ENCODE assay signal across 8 cellular contexts in the genomic region with DNA sequence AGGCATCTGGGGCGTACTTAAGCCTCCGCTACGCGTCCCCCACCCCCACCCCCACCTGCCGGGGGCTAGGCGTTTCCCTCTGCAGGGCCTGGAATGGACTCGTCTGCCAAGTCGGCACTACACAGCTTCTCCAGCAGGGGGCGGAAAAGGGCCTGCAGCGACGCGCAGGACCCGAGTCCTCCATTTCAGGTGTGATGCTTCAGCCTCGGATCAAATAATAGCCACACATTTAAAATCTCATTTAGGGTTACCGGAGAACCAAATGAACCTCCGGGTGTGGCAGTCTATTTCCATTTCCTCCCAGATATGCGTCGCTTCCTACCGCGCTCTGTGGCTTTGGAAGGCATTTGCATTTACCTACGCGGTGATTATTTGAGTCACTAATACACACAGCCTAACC. TPM values are rescaled to one million over a fixed set of nuclear protein-coding genes. Genes with fewer than 3 reads are reported as not detected.
A peak's percentile ranks its signal among the peaks of the same experiment; 100 is the strongest.
DNase-seq lines count a peak whose midpoint lies in the region; ATAC-seq and TF ChIP-seq lines count a peak whose summit lies in the region.

No MANE protein-coding gene starts in this region.

- H3K36me3 Mint-ChIP-seq in GM23338 (ENCODE audit: low read depth) (peaks cover 9% of the 10 kb centered on the region; the same call in 2 of the 3 replicates), endodermal cell (ENCODE audit: low read depth) (no peaks in the 10 kb centered on the region)
- no peaks in the 10 kb centered on the region for H3K36me3 Mint-ChIP-seq in activated CD8-positive, alpha-beta T cell treated with anti-CD3 and anti-CD28 coated beads, Interleukin-2, amount 10 ng/mL, durations not matched to agents 7 days and 5 days (ENCODE audit: low read depth)

- H4K20me1 ChIP-seq in GM23338 (replicated peaks; ENCODE audit: insufficient read depth) (no peaks in the 10 kb centered on the region), neural cell (ENCODE audit: insufficient read depth) (no peaks in the 10 kb centered on the region)

- 30% methylated on average over 22 of the region's 22 CpGs; no CpG with 5 or more reads in 1 of the 2 experiments for WGBS in endodermal cell (ENCODE audit: insufficient coverage in 1 of 2, insufficient read length in 1 of 2), 2 experiments
- WGBS in upper lobe of left lung, 2 donors, result 21% methylated on average over 18 of the region's 22 CpGs; no CpG with 5 or more reads in 1 of the 2 donors

- H3K36me3 ChIP-seq in GM23338 (ENCODE audit: insufficient read depth), result no peaks in the 10 kb centered on the region
- H3K36me3 ChIP-seq in endodermal cell (ENCODE audit: control insufficient read depth, insufficient read depth, low read length), result no peaks in the 10 kb centered on the region
- H3K36me3 ChIP-seq in neural cell (ENCODE audit: insufficient read depth, low read length), result no peaks in the 10 kb centered on the region
- H3K36me3 ChIP-seq in upper lobe of left lung, result no peaks in the 10 kb centered on the region

- H3K4me1 Mint-ChIP-seq in GM23338 (peaks cover 30% of the 10 kb centered on the region; the same call in 2 of the 3 replicates), endodermal cell (peaks cover 8% of the 10 kb centered on the region)
- peaks cover 13% of the 10 kb centered on the region for H3K4me1 Mint-ChIP-seq in activated CD8-positive, alpha-beta T cell treated with anti-CD3 and anti-CD28 coated beads, Interleukin-2, amount 10 ng/mL, durations not matched to agents 7 days and 5 days (ENCODE audit: low read depth)

- no peak overlapping the region for H3K27ac Mint-ChIP-seq in GM23338
- H3K27ac Mint-ChIP-seq in activated CD8-positive, alpha-beta T cell treated with anti-CD3 and anti-CD28 coated beads, Interleukin-2, amount 10 ng/mL, durations not matched to agents 7 days and 5 days, result no peak overlapping the region
- no peak overlapping the region for H3K27ac Mint-ChIP-seq in endodermal cell

- H2AFZ ChIP-seq in GM23338, result 0 out of 2 replicates have a peak overlapping the region, but pooled peaks have one; percentile 32
- H2AFZ ChIP-seq in neural cell (ENCODE audit: low read depth, low read length), result no peak overlapping the region

- H3K9me2 ChIP-seq in GM23338 (ENCODE audit: insufficient read depth) (no peaks in the 10 kb centered on the region), neural cell (ENCODE audit: insufficient read depth, low read length) (no peaks in the 10 kb centered on the region)

- H3K4me2 ChIP-seq in GM23338 (peak overlapping the region; percentile 67), neural cell (ENCODE audit: low read length) (no peak overlapping the region)

- TF ChIP-seq CTCF in GM12872 (IDR thresholded peaks at IDR 0.05; ENCODE audit: insufficient read depth, low read depth, low read length), result peak; percentile 80
- TF ChIP-seq CTCF in GM23338 (conservative IDR thresholded peaks at IDR 0.05; ENCODE audit: low read depth in 2 of 2), result peak; percentile 60 to 71
- peak; percentile 94 for TF ChIP-seq CTCF in endodermal cell (conservative IDR thresholded peaks at IDR 0.05)
- TF ChIP-seq CTCF in neural cell (IDR thresholded peaks at IDR 0.05; ENCODE audit: poor library complexity, severe bottlenecking), result peak; percentile 63
- TF ChIP-seq CTCF in upper lobe of left lung (IDR thresholded peaks at IDR 0.05), result peak; percentile 43 to 69 (median 56)

- H3K9ac ChIP-seq in endodermal cell (ENCODE audit: extremely low read depth, low read length, poor library complexity, severe bottlenecking) (no peak overlapping the region), neural cell (ENCODE audit: low read length) (no peak overlapping the region)

- peaks cover 12% of the 10 kb centered on the region for H3K27me3 Mint-ChIP-seq in GM23338 (ENCODE audit: insufficient read depth, low read depth, poor library complexity)
- peaks cover 10% of the 10 kb centered on the region for H3K27me3 Mint-ChIP-seq in activated CD8-positive, alpha-beta T cell treated with anti-CD3 and anti-CD28 coated beads, Interleukin-2, amount 10 ng/mL, durations not matched to agents 7 days and 5 days (ENCODE audit: low read depth)
- H3K27me3 Mint-ChIP-seq in endodermal cell (ENCODE audit: insufficient read depth), result peaks cover 35% of the 10 kb centered on the region

- H3K9me3 ChIP-seq in endodermal cell (ENCODE audit: control insufficient read depth, low read length) (no peaks in the 10 kb centered on the region), neural cell (ENCODE audit: low read length) (no peaks in the 10 kb centered on the region), upper lobe of left lung (no peaks in the 10 kb centered on the region)

- ATAC-seq in GM23338 (peak; percentile 63), upper lobe of left lung (ENCODE audit: low FRiP score in 2 of 2) (no peak)
- peak; percentile 62 for ATAC-seq in activated CD8-positive, alpha-beta T cell treated with anti-CD3 and anti-CD28 coated beads, Interleukin-2, amount 10 ng/mL, durations not matched to agents 7 days and 5 days

- H3F3A ChIP-seq in GM23338 (replicated peaks; ENCODE audit: low read depth) (no peaks in the 10 kb centered on the region), neural cell (ENCODE audit: insufficient read depth, low read length, poor library complexity, severe bottlenecking) (no peaks in the 10 kb centered on the region)

- TF ChIP-seq EP300 in neural cell (conservative IDR thresholded peaks at IDR 0.05; ENCODE audit: poor library complexity, severe bottlenecking) (no peak), upper lobe of left lung (IDR thresholded peaks at IDR 0.05) (no peak)

- H3K79me2 ChIP-seq in GM23338 (replicated peaks; ENCODE audit: insufficient read depth), result no peaks in the 10 kb centered on the region
- peaks cover 28% of the 10 kb centered on the region for H3K79me2 ChIP-seq in neural cell (replicated peaks; ENCODE audit: insufficient read depth, low read length)

- POLR2A ChIA-PET in activated CD8-positive, alpha-beta T cell treated with anti-CD3 and anti-CD28 coated beads, Interleukin-2, amount 10 ng/mL, durations not matched to agents 7 days and 5 days (lab: Charles Lee), result no interaction called here

- H3K9me3 Mint-ChIP-seq in GM23338 (no peaks in the 10 kb centered on the region), endodermal cell (no peaks in the 10 kb centered on the region)
- H3K9me3 Mint-ChIP-seq in activated CD8-positive, alpha-beta T cell treated with anti-CD3 and anti-CD28 coated beads, Interleukin-2, amount 10 ng/mL, durations not matched to agents 7 days and 5 days (ENCODE audit: insufficient read depth), result no peaks in the 10 kb centered on the region

- CTCF ChIA-PET in activated CD8-positive, alpha-beta T cell treated with anti-CD3 and anti-CD28 coated beads, Interleukin-2, amount 10 ng/mL, durations not matched to agents 7 days and 5 days (lab: Charles Lee), result interaction anchor here (1.1 to 1.5 kb wide), 3 partner anchors 8 to 145 kb away, joined by 3 to 4 read pairs (median 4); no protein-coding TSS in a partner anchor

- peak; percentile 37 for TF ChIP-seq RAD21 in neural cell (conservative IDR thresholded peaks at IDR 0.05)

- H3K4me3 Mint-ChIP-seq in GM23338 (no peak overlapping the region), endodermal cell (peak overlapping the region; percentile 4)
- no peak overlapping the region for H3K4me3 Mint-ChIP-seq in activated CD8-positive, alpha-beta T cell treated with anti-CD3 and anti-CD28 coated beads, Interleukin-2, amount 10 ng/mL, durations not matched to agents 7 days and 5 days

- H3K4me3 ChIP-seq in GM23338 (peak overlapping the region; percentile 44; the same call in 1 of the 2 replicates), endodermal cell (ENCODE audit: low read length) (no peak overlapping the region), neural cell (ENCODE audit: low read length) (peak overlapping the region; percentile 74), upper lobe of left lung (no peak overlapping the region)

- H3K4me1 ChIP-seq in GM23338 (ENCODE audit: insufficient read depth) (peaks cover 8% of the 10 kb centered on the region; the same call in 1 of the 2 replicates), endodermal cell (ENCODE audit: control insufficient read depth, insufficient read depth, low read length) (no peaks in the 10 kb centered on the region), upper lobe of left lung (peaks cover 0 to 17% (median 0%) of the 10 kb centered on the region in 4 donors)

- DNase-seq in GM23338 (ENCODE audit: low spot score), result peak; percentile 81
- DNase-seq in NAMALWA (ENCODE audit: low spot score), result peak; percentile 33
- peak; percentile 67 for DNase-seq in activated CD8-positive, alpha-beta T cell treated with anti-CD3 and anti-CD28 coated beads, Interleukin-2, amount 10 ng/mL, durations not matched to agents 7 days and 5 days
- DNase-seq in endodermal cell, result peak; percentile 95
- peak; percentile 33 to 39 for DNase-seq in upper lobe of left lung
- DNase-seq in RKO (ENCODE audit: low spot score), result no peak

- no peak overlapping the region for H3K27ac ChIP-seq in GM23338 (ENCODE audit: low read depth)
- no peak overlapping the region for H3K27ac ChIP-seq in endodermal cell (ENCODE audit: low read depth, low read length)
- H3K27ac ChIP-seq in neural cell (ENCODE audit: low read length), result no peak overlapping the region
- H3K27ac ChIP-seq in upper lobe of left lung, result no peak overlapping the region

- no peak for TF ChIP-seq POLR2A in upper lobe of left lung (IDR thresholded peaks at IDR 0.05)

- no peaks in the 10 kb centered on the region for H3K27me3 ChIP-seq in GM23338 (ENCODE audit: insufficient read depth)
- H3K27me3 ChIP-seq in endodermal cell (ENCODE audit: control insufficient read depth, insufficient read depth, low read length, poor library complexity, severe bottlenecking), result peaks cover 14% of the 10 kb centered on the region
- H3K27me3 ChIP-seq in neural cell (ENCODE audit: insufficient read depth, low read depth, low read length), result no peaks in the 10 kb centered on the region
- H3K27me3 ChIP-seq in upper lobe of left lung, result peaks cover 0 to 5% (median 0%) of the 10 kb centered on the region in 4 donors

TF ChIP-seq in neural cell, 6 proteins besides CTCF, POLR2A, EP300 and RAD21:
- TF ChIP-seq TAF1 (IDR thresholded peaks at IDR 0.05; ENCODE audit: low read depth) (no peak), SMC3 (conservative IDR thresholded peaks at IDR 0.05; ENCODE audit: poor library complexity) (peak; percentile 36)

RNA-seq across cellular contexts. Expression of a gene that starts 2.9 kb away (rescaled TPM):
- 3.6 and 5.0 TPM in 2 replicates for total RNA-seq in GM23338 (2014; rRNA removed; shearing (Covaris generic))
- polyA plus RNA-seq in GM23338 (2016; fragmentation: Nextera tagmentation; extraction: Ambion mirVana), result 4.4 and 5.4 TPM in 2 replicates
- under 1 TPM in 1 of 2 experiments, not detected in 1; 0.05 TPM for total RNA-seq in activated CD8-positive, alpha-beta T cell treated with anti-CD3 and anti-CD28 coated beads, Interleukin-2, amount 10 ng/mL, durations not matched to agents 7 days and 5 days
- 1 to 10 TPM; 1.5 to 4.2 TPM for total RNA-seq in endodermal cell
- polyA plus RNA-seq in endodermal cell (2013, experiment 1 of 2), result 12.0 TPM
- 10.9 TPM for polyA plus RNA-seq in endodermal cell (2013, experiment 2 of 2)
- 91.2 and 92.4 TPM in 2 replicates for polyA plus RNA-seq in neural cell
- polyA minus RNA-seq in neural cell, result 230 and 262 TPM in 2 replicates
- total RNA-seq in upper lobe of left lung, result 1 to 10 TPM in 5 of 6 donors, not detected in 1; 1.1 to 1.6 (median 1.3) TPM

Comparison
In these comparisons a context has a peak if more than half of its experiments do, and no peak if none do; other contexts are left out.
1. ATAC-seq: peak in GM23338 (single experiment) and activated CD8-positive, alpha-beta T cell treated with anti-CD3 and anti-CD28 coated beads, Interleukin-2, amount 10 ng/mL, durations not matched to agents 7 days and 5 days (single experiment); none in upper lobe of left lung (0 of 2).
2. H3K4me3 ChIP-seq: peak in GM23338 (single experiment) and neural cell (single experiment); none in endodermal cell (single experiment) and upper lobe of left lung (0 of 4).
3. Peak in every context shown above with its lines, with median percentiles within 50 percentile points of each other: CTCF ChIP-seq.